Comparison of ENCODE assay signal across 21 cellular contexts in the genomic region with DNA sequence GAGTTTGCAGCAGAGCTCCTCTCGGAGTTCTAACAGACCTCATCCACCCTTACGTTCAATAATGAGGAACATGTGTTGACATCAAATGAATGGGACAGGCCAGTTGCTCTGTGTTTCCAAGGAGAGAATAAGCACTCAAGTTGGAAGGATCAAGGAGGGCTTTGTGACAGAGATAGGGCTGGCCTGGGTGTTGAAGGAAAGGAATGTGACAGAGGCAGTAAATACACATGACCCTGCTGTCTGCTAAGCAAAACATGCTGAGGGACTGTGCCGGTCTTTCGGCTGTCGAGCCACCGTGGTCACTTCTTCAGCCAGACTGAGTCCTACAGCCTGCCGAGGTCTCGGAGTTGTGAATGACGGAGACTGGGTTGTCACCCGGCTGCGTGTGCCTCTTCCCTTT.
"Had no signal": no experiment of that assay in that cellular context is flagged by ENCODE, and none has a peak within 500 bp of the region (broad histone marks: within the 10 kb centered on the region; RNA-seq: fewer than 3 reads in every experiment).

No MANE protein-coding gene starts in this region.

- H3K27ac ChIP-seq: body of pancreas, foreskin keratinocyte, neutrophil, ovary, SJSA1, tibial artery had no signal

- H3K4me1 ChIP-seq: body of pancreas, foreskin keratinocyte, prostate gland, SJSA1, tibial artery had no signal

- H3K27me3 ChIP-seq: body of pancreas, foreskin keratinocyte, neutrophil, ovary, SJSA1, tibial artery had no signal

- ATAC-seq: body of pancreas, foreskin keratinocyte, natural killer cell, WTC11 had no signal

- H3K4me3 ChIP-seq: body of pancreas, ovary, prostate gland, SJSA1, smooth muscle cell, tibial artery had no signal

- H3K27me3 Mint-ChIP-seq: activated naive CD4-positive, alpha-beta T cell treated with anti-CD3 and anti-CD28 coated beads, Interleukin-2, amount 50 U/mL, for 24 hours had no signal

- H3K9me3 Mint-ChIP-seq: activated naive CD4-positive, alpha-beta T cell treated with anti-CD3 and anti-CD28 coated beads, Interleukin-2, amount 50 U/mL, for 24 hours; natural killer cell; WTC11 had no signal

- DNase-seq: activated gamma-delta T cell treated with Interleukin-2 at 50 U/mL for 16 hours; activated T-cell treated with anti-CD3 and anti-CD28 coated beads, Interleukin-2, amount 50 U/mL, for 1 hour; anterior cingulate cortex; body of pancreas; caudate nucleus; foreskin keratinocyte; hippocampal formation; mesendoderm; natural killer cell; ovary; stimulated activated CD4-positive, alpha-beta T cell treated with anti-CD3 and anti-CD28 coated beads, Interleukin-2, amount 100 ng/mL, for 48 hours; stimulated activated CD8-positive, alpha-beta memory T cell treated with anti-CD3 and anti-CD28 coated beads, Interleukin-4, amount 100 ng/mL, for 48 hours; stimulated activated naive CD4-positive, alpha-beta T cell treated with Interleukin-2 at 50 U/mL for 16 hours; T-helper 9 cell; tibial artery had no signal

- H3K36me3 ChIP-seq: ovary had no signal

- H3K27ac Mint-ChIP-seq: activated naive CD4-positive, alpha-beta T cell treated with anti-CD3 and anti-CD28 coated beads, Interleukin-2, amount 50 U/mL, for 24 hours; natural killer cell; WTC11 had no signal

- H3K4me1 Mint-ChIP-seq: WTC11 had no signal

- H3K4me2 ChIP-seq: smooth muscle cell had no signal

- H3K9me3 ChIP-seq: body of pancreas, neutrophil, ovary, prostate gland, SJSA1, tibial artery had no signal

- H3K36me3 Mint-ChIP-seq: natural killer cell had no signal

- H3K4me3 Mint-ChIP-seq: activated naive CD4-positive, alpha-beta T cell treated with anti-CD3 and anti-CD28 coated beads, Interleukin-2, amount 50 U/mL, for 24 hours; natural killer cell; WTC11 had no signal
